ENCODE assay signal across 9 cellular contexts in genomic region chr1:41892211-41892840, GRCh38. TPM values are rescaled to one million over a fixed set of nuclear protein-coding genes. Genes with fewer than 3 reads are reported as not detected.
A peak's percentile ranks its signal among the peaks of the same experiment; 100 is the strongest.
DNase-seq lines count a peak whose midpoint lies in the region; ATAC-seq and TF ChIP-seq lines count a peak whose summit lies in the region.
"Had no signal": no experiment of that assay in that cellular context is flagged by ENCODE, and none has a peak within 500 bp of the region (broad histone marks: within the 10 kb centered on the region; RNA-seq: fewer than 3 reads in every experiment).

No MANE protein-coding gene starts in this region.

- H3K9me3 ChIP-seq in left ventricle myocardium inferior (replicated peaks) = no peaks in the 10 kb centered on the region

- POLR2A ChIA-PET in activated CD4-positive, alpha-beta T cell treated with anti-CD3 and anti-CD28 coated beads, Interleukin-2, amount 10 ng/mL, durations not matched to agents 7 days and 5 days (lab: Charles Lee) = interaction anchor here (0.6 to 1.2 kb wide), 2 partner anchors 18 to 28 kb away, joined by 5 to 6 read pairs; no protein-coding TSS in a partner anchor
- POLR2A ChIA-PET in activated CD4-positive, alpha-beta memory T cell treated with anti-CD3 and anti-CD28 coated beads for 36 hours (lab: Charles Lee) = interaction anchor here (1.0 to 2.3 kb wide), 5 partner anchors 21 to 151 kb away, joined by 3 to 9 read pairs (median 4); no protein-coding TSS in a partner anchor

- peak; percentile 64 for DNase-seq in activated CD4-positive, alpha-beta T cell treated with anti-CD3 and anti-CD28 coated beads, Interleukin-2, amount 10 ng/mL, durations not matched to agents 7 days and 5 days
- no peak for DNase-seq in activated CD4-positive, alpha-beta T cell treated with anti-CD3 and anti-CD28 coated beads for 1 hour
- peak; percentile 45 for DNase-seq in activated CD4-positive, alpha-beta memory T cell treated with anti-CD3 and anti-CD28 coated beads for 36 hours
- DNase-seq in left ventricle myocardium inferior = no peak
- peak in 1 of 2 donors; percentile 71 for DNase-seq in stimulated activated effector memory CD8-positive, alpha-beta T cell treated with anti-CD3 and anti-CD28 coated beads, Interleukin-12 subunit alpha, Interleukin-12 subunit beta, amount 100 ng/mL, for 72 hours (ENCODE audit: low spot score in 2 of 2)
- DNase-seq in NAMALWA (ENCODE audit: low spot score) = no peak
- no peak for DNase-seq in GM19240 (ENCODE audit: insufficient read length, low spot score)
- DNase-seq: NCI-H226 had no signal

- peak overlapping the region; percentile 85 for H3K27ac ChIP-seq in left ventricle myocardium inferior (replicated peaks)

- H3K4me3 Mint-ChIP-seq in activated CD4-positive, alpha-beta T cell treated with anti-CD3 and anti-CD28 coated beads, Interleukin-2, amount 10 ng/mL, durations not matched to agents 7 days and 5 days = peak overlapping the region; percentile 70
- peak overlapping the region; percentile 78 for H3K4me3 Mint-ChIP-seq in activated CD4-positive, alpha-beta memory T cell treated with anti-CD3 and anti-CD28 coated beads for 36 hours
- peak overlapping the region; percentile 74 for H3K4me3 Mint-ChIP-seq in stimulated activated effector memory CD8-positive, alpha-beta T cell treated with anti-CD3 and anti-CD28 coated beads, Interleukin-12 subunit alpha, Interleukin-12 subunit beta, amount 100 ng/mL, for 72 hours

- peak; percentile 71 for ATAC-seq in stimulated activated effector memory CD8-positive, alpha-beta T cell treated with anti-CD3 and anti-CD28 coated beads, Interleukin-12 subunit alpha, Interleukin-12 subunit beta, amount 100 ng/mL, for 72 hours
- no peak for ATAC-seq in GM21447 (IDR thresholded peaks at IDR 0.05; ENCODE audit: unreplicated experiment)

- CTCF ChIA-PET in activated CD4-positive, alpha-beta T cell treated with anti-CD3 and anti-CD28 coated beads, Interleukin-2, amount 10 ng/mL, durations not matched to agents 7 days and 5 days (lab: Charles Lee) = interaction anchor here (0.7 to 2.2 kb wide), 9 partner anchors 13 to 318 kb away, joined by 3 to 10 read pairs (median 4); partner anchors contain the start of gene HIVEP3
- CTCF ChIA-PET in activated CD4-positive, alpha-beta memory T cell treated with anti-CD3 and anti-CD28 coated beads for 36 hours (lab: Charles Lee) = interaction anchor here (0.5 to 3.6 kb wide), 25 partner anchors 10 to 428 kb away, joined by 3 to 28 read pairs (median 4); partner anchors contain the start of gene HIVEP3

- peak overlapping the region; percentile 88 for H3K27ac Mint-ChIP-seq in activated CD4-positive, alpha-beta T cell treated with anti-CD3 and anti-CD28 coated beads, Interleukin-2, amount 10 ng/mL, durations not matched to agents 7 days and 5 days
- H3K27ac Mint-ChIP-seq in activated CD4-positive, alpha-beta memory T cell treated with anti-CD3 and anti-CD28 coated beads for 36 hours = peak overlapping the region; percentile 90
- H3K27ac Mint-ChIP-seq in stimulated activated effector memory CD8-positive, alpha-beta T cell treated with anti-CD3 and anti-CD28 coated beads, Interleukin-12 subunit alpha, Interleukin-12 subunit beta, amount 100 ng/mL, for 72 hours = peak overlapping the region; percentile 88

- peaks cover 4% of the 10 kb centered on the region for H3K9me3 Mint-ChIP-seq in activated CD4-positive, alpha-beta T cell treated with anti-CD3 and anti-CD28 coated beads, Interleukin-2, amount 10 ng/mL, durations not matched to agents 7 days and 5 days
- no peaks in the 10 kb centered on the region for H3K9me3 Mint-ChIP-seq in activated CD4-positive, alpha-beta memory T cell treated with anti-CD3 and anti-CD28 coated beads for 36 hours
- no peaks in the 10 kb centered on the region for H3K9me3 Mint-ChIP-seq in stimulated activated effector memory CD8-positive, alpha-beta T cell treated with anti-CD3 and anti-CD28 coated beads, Interleukin-12 subunit alpha, Interleukin-12 subunit beta, amount 100 ng/mL, for 72 hours

- no peak for TF ChIP-seq CTCF in left ventricle myocardium inferior (IDR thresholded peaks at IDR 0.05; ENCODE audit: borderline replicate concordance)

- peaks cover 85% of the 10 kb centered on the region for H3K4me1 Mint-ChIP-seq in activated CD4-positive, alpha-beta T cell treated with anti-CD3 and anti-CD28 coated beads, Interleukin-2, amount 10 ng/mL, durations not matched to agents 7 days and 5 days
- H3K4me1 Mint-ChIP-seq in activated CD4-positive, alpha-beta memory T cell treated with anti-CD3 and anti-CD28 coated beads for 36 hours (ENCODE audit: low read depth) = peaks cover 50% of the 10 kb centered on the region
- H3K4me1 Mint-ChIP-seq in stimulated activated effector memory CD8-positive, alpha-beta T cell treated with anti-CD3 and anti-CD28 coated beads, Interleukin-12 subunit alpha, Interleukin-12 subunit beta, amount 100 ng/mL, for 72 hours = peaks cover 76% of the 10 kb centered on the region

- no peak overlapping the region for H3K4me3 ChIP-seq in left ventricle myocardium inferior

- H3K4me1 ChIP-seq in left ventricle myocardium inferior = peaks cover 57% of the 10 kb centered on the region

- peaks cover 9% of the 10 kb centered on the region for H3K36me3 Mint-ChIP-seq in activated CD4-positive, alpha-beta T cell treated with anti-CD3 and anti-CD28 coated beads, Interleukin-2, amount 10 ng/mL, durations not matched to agents 7 days and 5 days (ENCODE audit: low read depth)
- no peaks in the 10 kb centered on the region for H3K36me3 Mint-ChIP-seq in activated CD4-positive, alpha-beta memory T cell treated with anti-CD3 and anti-CD28 coated beads for 36 hours
- peaks cover 8% of the 10 kb centered on the region for H3K36me3 Mint-ChIP-seq in stimulated activated effector memory CD8-positive, alpha-beta T cell treated with anti-CD3 and anti-CD28 coated beads, Interleukin-12 subunit alpha, Interleukin-12 subunit beta, amount 100 ng/mL, for 72 hours

- H3K27me3 Mint-ChIP-seq in activated CD4-positive, alpha-beta T cell treated with anti-CD3 and anti-CD28 coated beads, Interleukin-2, amount 10 ng/mL, durations not matched to agents 7 days and 5 days = no peaks in the 10 kb centered on the region
- H3K27me3 Mint-ChIP-seq in activated CD4-positive, alpha-beta memory T cell treated with anti-CD3 and anti-CD28 coated beads for 36 hours = no peaks in the 10 kb centered on the region

- H3K27me3 ChIP-seq in left ventricle myocardium inferior (ENCODE audit: low read depth) = no peaks in the 10 kb centered on the region

- intact Hi-C loops in activated CD4-positive, alpha-beta memory T cell treated with anti-CD3 and anti-CD28 coated beads for 36 hours (cut with micrococcal nuclease) = no loop called here
- intact Hi-C loops in left ventricle myocardium inferior (cut with micrococcal nuclease) = no loop called here

- H3K36me3 ChIP-seq in left ventricle myocardium inferior = no peaks in the 10 kb centered on the region

RNA-seq across cellular contexts. Expression of gene HIVEP3, which starts 26.4 kb away (rescaled TPM):
- total RNA-seq in activated CD4-positive, alpha-beta T cell treated with anti-CD3 and anti-CD28 coated beads, Interleukin-2, amount 10 ng/mL, durations not matched to agents 7 days and 5 days = 10 to 100 TPM; 18.4 to 21.5 TPM
- total RNA-seq in activated CD4-positive, alpha-beta memory T cell treated with anti-CD3 and anti-CD28 coated beads for 36 hours = 10 to 100 TPM; 25.3 to 26.2 TPM
- 5.7 TPM for total RNA-seq in left ventricle myocardium inferior

Comparison
In these comparisons a context has a peak if more than half of its experiments do, and no peak if none do; other contexts are left out.
1. DNase-seq: peak in activated CD4-positive, alpha-beta T cell treated with anti-CD3 and anti-CD28 coated beads, Interleukin-2, amount 10 ng/mL, durations not matched to agents 7 days and 5 days (single experiment) and activated CD4-positive, alpha-beta memory T cell treated with anti-CD3 and anti-CD28 coated beads for 36 hours (single experiment); none in activated CD4-positive, alpha-beta T cell treated with anti-CD3 and anti-CD28 coated beads for 1 hour (single experiment), left ventricle myocardium inferior (single experiment), NAMALWA (single experiment) and GM19240 (single experiment).
2. Peak in every context shown above with its lines, with median percentiles within 50 percentile points of each other: H3K27ac Mint-ChIP-seq and H3K4me3 Mint-ChIP-seq.